Comparison of ENCODE assay signal across 11 cellular contexts in the genomic region with DNA sequence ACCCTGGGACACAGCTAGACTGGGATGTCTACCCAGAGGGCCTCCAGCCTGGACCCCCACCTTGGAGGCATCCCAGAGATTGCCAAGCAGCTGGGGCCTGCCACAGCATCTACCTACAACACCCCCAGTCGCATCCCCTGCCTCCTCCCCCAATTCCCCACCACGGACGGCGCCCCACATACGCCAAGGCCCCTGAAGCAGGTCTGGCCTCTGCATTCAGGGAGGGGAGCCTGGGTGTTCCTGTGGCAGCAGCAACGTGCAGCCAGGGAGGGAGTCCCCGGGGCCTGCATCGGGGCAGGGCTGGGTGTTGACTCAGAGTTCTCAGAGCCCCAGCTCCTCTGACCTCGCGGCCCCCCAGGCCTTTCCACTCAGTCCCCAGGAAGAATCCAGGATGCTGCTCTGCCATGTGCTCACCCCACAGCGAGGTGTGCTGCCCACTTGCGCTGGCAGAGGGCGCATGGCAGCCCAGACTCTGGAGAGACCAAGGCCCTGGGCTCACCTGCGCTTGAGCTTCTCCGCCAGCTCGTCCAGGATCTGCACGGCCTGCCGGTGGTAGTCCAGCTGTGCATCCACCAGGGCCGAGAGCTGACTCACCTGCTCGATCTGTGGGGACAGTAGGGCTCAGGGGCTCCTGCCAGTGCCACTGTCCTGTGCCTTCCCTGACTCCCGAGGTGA. TPM values are rescaled to one million over a fixed set of nuclear protein-coding genes. Genes with fewer than 3 reads are reported as not detected.
DNase-seq lines count a peak whose midpoint lies in the region; ATAC-seq and TF ChIP-seq lines count a peak whose summit lies in the region.
"Had no signal": no experiment of that assay in that cellular context is flagged by ENCODE, and none has a peak within 500 bp of the region (broad histone marks: within the 10 kb centered on the region; RNA-seq: fewer than 3 reads in every experiment).

No MANE protein-coding gene starts in this region.

- no peaks in the 10 kb centered on the region for H3K9me3 ChIP-seq in BLaER1
- no peaks in the 10 kb centered on the region for H3K9me3 ChIP-seq in WERI-Rb-1 (ENCODE audit: severe bottlenecking)
- no peaks in the 10 kb centered on the region for H3K9me3 ChIP-seq in sigmoid colon
- H3K9me3 ChIP-seq: SJSA1 had no signal

- 0 out of 2 replicates have a peak overlapping the region, but pooled peaks have one; percentile 16 for H3K9ac ChIP-seq in BLaER1

- DNase-seq in H7: peak; percentile 85
- no peak for DNase-seq in WERI-Rb-1
- no peak for DNase-seq in left colon
- no peak for DNase-seq in sigmoid colon
- no peak for DNase-seq in GDM1 (lab: John Stamatoyannopoulos, UW)
- DNase-seq in activated CD8-positive, alpha-beta memory T cell treated with anti-CD3 and anti-CD28 coated beads, Interleukin-2, amount 50 U/mL, for 48 hours: no peak
- DNase-seq: naive thymus-derived CD8-positive, alpha-beta T cell; NCI-H187 had no signal

- intact Hi-C loops in left colon (cut with DNase I, micrococcal nuclease) (no loop called here), sigmoid colon (cut with DNase I) (no loop called here)

- peak; percentile 44 for TF ChIP-seq CTCF in WERI-Rb-1 (IDR thresholded peaks at IDR 0.05; ENCODE audit: low read depth, low read length)
- no peak for TF ChIP-seq CTCF in sigmoid colon (IDR thresholded peaks at IDR 0.05)

- H3K27ac ChIP-seq in BLaER1 (0 out of 2 replicates have a peak overlapping the region, but pooled peaks have one; percentile 6), WERI-Rb-1 (no peak overlapping the region), sigmoid colon (no peak overlapping the region)
- H3K27ac ChIP-seq: SJSA1 had no signal

- ATAC-seq in left colon (peak; percentile 16), HG03378 (IDR thresholded peaks at IDR 0.05; ENCODE audit: unreplicated experiment) (no peak)

- no peak overlapping the region for H3K4me2 ChIP-seq in BLaER1

- H3K4me1 ChIP-seq in BLaER1 (peaks cover 31% of the 10 kb centered on the region), sigmoid colon (peaks cover 3 to 25% (median 12%) of the 10 kb centered on the region in 4 donors)
- H3K4me1 ChIP-seq: SJSA1 had no signal

- H3K36me3 ChIP-seq in BLaER1 (peaks cover 91% of the 10 kb centered on the region), H7 (replicated peaks; ENCODE audit: control insufficient read depth, insufficient read depth, low read length) (peaks cover 5% of the 10 kb centered on the region), WERI-Rb-1 (peaks cover 88% of the 10 kb centered on the region), sigmoid colon (peaks cover 26 to 78% (median 48%) of the 10 kb centered on the region in 4 donors)

- H4K20me1 ChIP-seq in BLaER1: peaks cover 55% of the 10 kb centered on the region

- no peak for TF ChIP-seq EP300 in sigmoid colon (IDR thresholded peaks at IDR 0.05)

- H3K27me3 ChIP-seq in BLaER1 (no peaks in the 10 kb centered on the region), H7 (ENCODE audit: control insufficient read depth, insufficient read depth, low read length) (no peaks in the 10 kb centered on the region), WERI-Rb-1 (ENCODE audit: insufficient read depth, low read depth, severe bottlenecking) (no peaks in the 10 kb centered on the region), sigmoid colon (no peaks in the 10 kb centered on the region)
- H3K27me3 ChIP-seq: SJSA1 had no signal

- H3K4me3 ChIP-seq in BLaER1 (no peak overlapping the region), H7 (ENCODE audit: insufficient read depth, low read depth, low read length) (no peak overlapping the region), WERI-Rb-1 (ENCODE audit: low read depth, low read length) (no peak overlapping the region), sigmoid colon (no peak overlapping the region)
- H3K4me3 ChIP-seq: SJSA1 had no signal

- no peak for TF ChIP-seq POLR2A in sigmoid colon (IDR thresholded peaks at IDR 0.05)

- 81 to 84% methylated on average over 21 of the region's 21 CpGs for WGBS in sigmoid colon, 2 donors

RNA-seq across cellular contexts. Expression of a gene that starts 19.6 kb away (rescaled TPM):
- total RNA-seq in H7 (2014; rRNA removed; shearing (Covaris generic)): 11.4 and 17.4 TPM in 2 replicates
- 10 to 100 TPM; 77.3 to 84.6 TPM for total RNA-seq in left colon
- 10 to 100 TPM in 1 of 4 donors, 1 to 10 TPM in 3; 8.6 to 13.3 (median 9.3) TPM for total RNA-seq in sigmoid colon
- polyA plus RNA-seq in sigmoid colon: 10 to 100 TPM; 38.2 to 65.2 (median 60.1) TPM

RNA-seq across cellular contexts. Expression of a gene that starts 24.4 kb away (rescaled TPM):
- total RNA-seq in H7 (2014; rRNA removed; shearing (Covaris generic)): 14.2 and 18.0 TPM in 2 replicates
- 100 to 1,000 TPM; 222 to 249 TPM for total RNA-seq in left colon
- total RNA-seq in sigmoid colon: 1 to 10 TPM in 3 of 4 donors, under 1 TPM in 1; 0.99 to 5.5 (median 2.7) TPM
- 100 to 1,000 TPM; 146 to 313 (median 199) TPM for polyA plus RNA-seq in sigmoid colon

RNA-seq across cellular contexts. Expression of a gene that starts 37.3 kb away (rescaled TPM):
- total RNA-seq in H7 (2014; rRNA removed; shearing (Covaris generic)): 73.1 and 97.7 TPM in 2 replicates
- total RNA-seq in left colon (10 to 100 TPM; 42.3 to 44.4 TPM), sigmoid colon (10 to 100 TPM; 28.5 to 33.9 (median 32.2) TPM)
- 10 to 100 TPM; 37.9 to 47.4 (median 45.0) TPM for polyA plus RNA-seq in sigmoid colon

RNA-seq across cellular contexts. Expression of a gene that starts 39.4 kb away (rescaled TPM):
- total RNA-seq in H7 (2014; rRNA removed; shearing (Covaris generic)): 121 and 122 TPM in 2 replicates
- 10 to 100 TPM in 1 of 2 donors, 1 to 10 TPM in 1; 10.0 to 15.5 TPM for total RNA-seq in left colon
- total RNA-seq in sigmoid colon: 1 to 10 TPM; 3.6 to 5.5 (median 4.1) TPM
- polyA plus RNA-seq in sigmoid colon: 10 to 100 TPM in 2 of 3 donors, 1 to 10 TPM in 1; 5.4 to 19.1 (median 10.6) TPM

RNA-seq across cellular contexts. Expression of a gene that starts 58.6 kb away (rescaled TPM):
- 29.8 and 34.1 TPM in 2 replicates for total RNA-seq in H7 (2014; rRNA removed; shearing (Covaris generic))
- total RNA-seq in left colon (1 to 10 TPM in 1 of 2 donors, under 1 TPM in 1; 0.95 to 1.1 TPM), sigmoid colon (1 to 10 TPM in 2 of 4 donors, not detected in 2; 1.1 to 1.5 TPM)
- polyA plus RNA-seq in sigmoid colon: 1 to 10 TPM in 2 of 3 donors, not detected in 1; 1.6 to 2.6 TPM

Comparison
In these comparisons a context has a peak if more than half of its experiments do, and no peak if none do; other contexts are left out.
1. RNA of a gene that starts 24.4 kb away (total RNA-seq): 222 to 249 TPM in left colon; 14.2 to 18.0 TPM in H7 and 0.99 to 5.5 TPM in sigmoid colon; every median in the first group is over 10 times any median in the second.